34 cellular contexts compared by ENCODE assay signal in genomic region chrX:45381366-45381765, GRCh38.
"Had no signal": no experiment of that assay in that cellular context is flagged by ENCODE, and none has a peak within 500 bp of the region (broad histone marks: within the 10 kb centered on the region; RNA-seq: fewer than 3 reads in every experiment).

No MANE protein-coding gene starts in this region.

- H3K27me3 ChIP-seq: MG63 had no signal

- H3K9me3 ChIP-seq: MG63 had no signal

- H3K4me3 ChIP-seq: MG63 had no signal

- H3K36me3 ChIP-seq: MG63 had no signal

- DNase-seq: Karpas-422, Kasumi-1, MG63, MM.1S, MV-4-11, NCI-H1048, NCI-H1092, NCI-H1092 treated with DMSO at 0.1 percent for 48 hours, NCI-H1105, NCI-H1105 treated with DMSO at 0.1 percent for 48 hours, NCI-H1417, NCI-H1417 treated with DMSO at 0.1 percent for 48 hours, NCI-H1436, NCI-H1436 treated with DMSO at 0.1 percent for 48 hours, NCI-H146, NCI-H1694, NCI-H1694 treated with DMSO at 0.1 percent for 48 hours, NCI-H187, NCI-H187 treated with DMSO at 0.1 percent for 48 hours, NCI-H1930, NCI-H2029, NCI-H2029 treated with DMSO at 0.1 percent for 48 hours, NCI-H2081, NCI-H2081 treated with DMSO at 0.1 percent for 48 hours, NCI-H2107, NCI-H2171, NCI-H2171 treated with DMSO at 0.1 percent for 48 hours, NCI-H2227 treated with DMSO at 0.1 percent for 48 hours, NCI-H226, NCI-H345, NCI-H446, NCI-H446 treated with DMSO at 0.1 percent for 48 hours, NCI-H510A, NCI-H510A treated with DMSO at 0.1 percent for 48 hours had no signal
